11 cellular contexts compared by ENCODE assay signal in genomic region chr12:9731797-9732196, GRCh38. TPM values are rescaled to one million over a fixed set of nuclear protein-coding genes. Genes with fewer than 3 reads are reported as not detected.
DNase-seq lines count a peak whose midpoint lies in the region; ATAC-seq and TF ChIP-seq lines count a peak whose summit lies in the region.
"Had no signal": no experiment of that assay in that cellular context is flagged by ENCODE, and none has a peak within 500 bp of the region (broad histone marks: within the 10 kb centered on the region; RNA-seq: fewer than 3 reads in every experiment).

No MANE protein-coding gene starts in this region.

- H3K4me1 ChIP-seq in subcutaneous abdominal adipose tissue (ENCODE audit: control insufficient read depth in 5 of 5, insufficient read depth in 5 of 5, low read length in 5 of 5): peaks cover 0 to 3% (median 0%) of the 10 kb centered on the region in 5 donors
- H3K4me1 ChIP-seq in suprapubic skin: no peaks in the 10 kb centered on the region
- H3K4me1 ChIP-seq in ascending aorta: no peaks in the 10 kb centered on the region
- H3K4me1 ChIP-seq: body of pancreas, gastroesophageal sphincter had no signal

- no peak for DNase-seq in activated T-cell treated with anti-CD3 and anti-CD28 coated beads, Interleukin-2, amount 50 U/mL, for 72 hours
- no peak for DNase-seq in activated T-cell treated with anti-CD3 and anti-CD28 coated beads, Interleukin-2, amount 50 U/mL, for 48 hours
- DNase-seq in activated CD4-positive, alpha-beta memory T cell treated with anti-CD3 and anti-CD28 coated beads for 36 hours: no peak
- DNase-seq in suprapubic skin (ENCODE audit: low spot score in 2 of 2) (no peak), ascending aorta (ENCODE audit: low spot score in 2 of 2) (no peak), NK-92 (lab: John Stamatoyannopoulos, UW; ENCODE audit: unreplicated experiment) (no peak)
- DNase-seq: body of pancreas, NCI-H146 had no signal

- intact Hi-C loops in activated CD4-positive, alpha-beta memory T cell treated with anti-CD3 and anti-CD28 coated beads for 36 hours (cut with micrococcal nuclease): loop anchor here (2.0 to 10.0 kb wide), 4 partner anchors 29 to 367 kb away; partner anchors contain the start of gene CD69
- intact Hi-C loops in ascending aorta (cut with DNase I): no loop called here

- no peaks in the 10 kb centered on the region for H3K36me3 Mint-ChIP-seq in activated T-cell treated with anti-CD3 and anti-CD28 coated beads, Interleukin-2, amount 50 U/mL, for 72 hours (ENCODE audit: insufficient read depth in 2 of 2)
- H3K36me3 Mint-ChIP-seq in activated CD4-positive, alpha-beta memory T cell treated with anti-CD3 and anti-CD28 coated beads for 36 hours: peaks cover 7% of the 10 kb centered on the region

- H3K36me3 ChIP-seq in subcutaneous abdominal adipose tissue (ENCODE audit: control insufficient read depth in 5 of 5, insufficient read depth in 5 of 5, low read length in 5 of 5) (no peaks in the 10 kb centered on the region), suprapubic skin (no peaks in the 10 kb centered on the region), ascending aorta (no peaks in the 10 kb centered on the region)
- H3K36me3 ChIP-seq: gastroesophageal sphincter had no signal

- H3K9me3 ChIP-seq in subcutaneous abdominal adipose tissue (ENCODE audit: control insufficient read depth in 5 of 5, low read length in 5 of 5) (no peaks in the 10 kb centered on the region), suprapubic skin (no peaks in the 10 kb centered on the region), ascending aorta (no peaks in the 10 kb centered on the region)
- H3K9me3 ChIP-seq: body of pancreas, gastroesophageal sphincter had no signal

- TF ChIP-seq CTCF in suprapubic skin (IDR thresholded peaks at IDR 0.05): no peak
- TF ChIP-seq CTCF in ascending aorta (IDR thresholded peaks at IDR 0.05): no peak

- H3K27me3 Mint-ChIP-seq in activated T-cell treated with anti-CD3 and anti-CD28 coated beads, Interleukin-2, amount 50 U/mL, for 72 hours (ENCODE audit: low read depth): no peaks in the 10 kb centered on the region
- H3K27me3 Mint-ChIP-seq in activated CD4-positive, alpha-beta memory T cell treated with anti-CD3 and anti-CD28 coated beads for 36 hours: no peaks in the 10 kb centered on the region

- CTCF ChIA-PET in activated CD4-positive, alpha-beta memory T cell treated with anti-CD3 and anti-CD28 coated beads for 36 hours (lab: Charles Lee): interaction anchor here (1.0 to 4.8 kb wide), 3 partner anchors 11 to 66 kb away, joined by 4 to 45 read pairs (median 5); no protein-coding TSS in a partner anchor

- peak overlapping the region; percentile 79 to 89 for H3K4me3 Mint-ChIP-seq in activated T-cell treated with anti-CD3 and anti-CD28 coated beads, Interleukin-2, amount 50 U/mL, for 72 hours
- peak overlapping the region; percentile 70 for H3K4me3 Mint-ChIP-seq in activated CD4-positive, alpha-beta memory T cell treated with anti-CD3 and anti-CD28 coated beads for 36 hours

- POLR2A ChIA-PET in activated CD4-positive, alpha-beta memory T cell treated with anti-CD3 and anti-CD28 coated beads for 36 hours (lab: Charles Lee): interaction anchor here (1.0 to 3.1 kb wide), 5 partner anchors 9 to 84 kb away, joined by 4 to 12 read pairs (median 5); partner anchors contain the start of gene CD69

- peak; percentile 34 to 47 for ATAC-seq in activated T-cell treated with anti-CD3 and anti-CD28 coated beads, Interleukin-2, amount 50 U/mL, for 72 hours (replicated peaks in 1 of 2)
- ATAC-seq in HG03439 (IDR thresholded peaks at IDR 0.05; ENCODE audit: unreplicated experiment): peak; percentile 31
- ATAC-seq: body of pancreas, gastroesophageal sphincter had no signal

- no peak overlapping the region for H3K4me3 ChIP-seq in subcutaneous abdominal adipose tissue (ENCODE audit: low read depth in 1 of 5, low read length in 5 of 5)
- H3K4me3 ChIP-seq in suprapubic skin: no peak overlapping the region
- H3K4me3 ChIP-seq in ascending aorta: no peak overlapping the region
- H3K4me3 ChIP-seq: body of pancreas, gastroesophageal sphincter had no signal

- TF ChIP-seq POLR2A in suprapubic skin (IDR thresholded peaks at IDR 0.05): no peak

- H3K9me3 Mint-ChIP-seq in activated T-cell treated with anti-CD3 and anti-CD28 coated beads, Interleukin-2, amount 50 U/mL, for 72 hours: peaks cover 0 to 2% of the 10 kb centered on the region in 2 donors
- no peaks in the 10 kb centered on the region for H3K9me3 Mint-ChIP-seq in activated CD4-positive, alpha-beta memory T cell treated with anti-CD3 and anti-CD28 coated beads for 36 hours

- H3K4me1 Mint-ChIP-seq in activated T-cell treated with anti-CD3 and anti-CD28 coated beads, Interleukin-2, amount 50 U/mL, for 72 hours (ENCODE audit: low read depth): peaks cover 50% of the 10 kb centered on the region
- peaks cover 40% of the 10 kb centered on the region for H3K4me1 Mint-ChIP-seq in activated CD4-positive, alpha-beta memory T cell treated with anti-CD3 and anti-CD28 coated beads for 36 hours (ENCODE audit: low read depth)

- H3K27ac Mint-ChIP-seq in activated T-cell treated with anti-CD3 and anti-CD28 coated beads, Interleukin-2, amount 50 U/mL, for 72 hours: peak overlapping the region; percentile 91
- peak overlapping the region; percentile 93 for H3K27ac Mint-ChIP-seq in activated CD4-positive, alpha-beta memory T cell treated with anti-CD3 and anti-CD28 coated beads for 36 hours

- H3K27me3 ChIP-seq in subcutaneous abdominal adipose tissue (ENCODE audit: control insufficient read depth in 5 of 5, insufficient read depth in 4 of 5, low read length in 5 of 5) (no peaks in the 10 kb centered on the region), suprapubic skin (no peaks in the 10 kb centered on the region), ascending aorta (no peaks in the 10 kb centered on the region)
- H3K27me3 ChIP-seq: body of pancreas, gastroesophageal sphincter had no signal

- H3K27ac ChIP-seq in subcutaneous abdominal adipose tissue (ENCODE audit: low read depth, low read length) (peak overlapping the region; percentile 5), suprapubic skin (no peak overlapping the region), ascending aorta (no peak overlapping the region)
- H3K27ac ChIP-seq: gastroesophageal sphincter had no signal

- TF ChIP-seq EP300 in suprapubic skin (IDR thresholded peaks at IDR 0.05): no peak

- WGBS in suprapubic skin: 73% methylated on average over 2 of the region's 2 CpGs

- no peak overlapping the region for H3K9ac ChIP-seq in subcutaneous abdominal adipose tissue (ENCODE audit: low read length in 5 of 5)

RNA-seq across cellular contexts. Expression of gene CLECL1, which starts 1.1 kb away (rescaled TPM):
- 10 to 100 TPM; 11.5 to 13.8 TPM for total RNA-seq in activated T-cell treated with anti-CD3 and anti-CD28 coated beads, Interleukin-2, amount 50 U/mL, for 72 hours
- total RNA-seq in activated CD4-positive, alpha-beta memory T cell treated with anti-CD3 and anti-CD28 coated beads for 36 hours: 1 to 10 TPM; 6.5 to 7.4 TPM
- not detected for total RNA-seq in suprapubic skin
- total RNA-seq in ascending aorta: not detected
- total RNA-seq: body of pancreas, gastroesophageal sphincter had no signal

RNA-seq across cellular contexts. Expression of gene CD69, which starts 28.9 kb away (rescaled TPM):
- 100 to 1,000 TPM; 126 to 158 TPM for total RNA-seq in activated T-cell treated with anti-CD3 and anti-CD28 coated beads, Interleukin-2, amount 50 U/mL, for 72 hours
- total RNA-seq in activated CD4-positive, alpha-beta memory T cell treated with anti-CD3 and anti-CD28 coated beads for 36 hours: 100 to 1,000 TPM; 118 to 120 TPM
- total RNA-seq in suprapubic skin (1 to 10 TPM in 3 of 4 donors, under 1 TPM in 1; 0.93 to 2.7 (median 1.7) TPM), ascending aorta (1.3 TPM)

Comparison
In these comparisons a context has a peak if more than half of its experiments do, and no peak if none do; other contexts are left out.
1. RNA of gene CD69, which starts 28.9 kb away (total RNA-seq): 126 to 158 TPM in activated T-cell treated with anti-CD3 and anti-CD28 coated beads, Interleukin-2, amount 50 U/mL, for 72 hours and 118 to 120 TPM in activated CD4-positive, alpha-beta memory T cell treated with anti-CD3 and anti-CD28 coated beads for 36 hours; 0.93 to 2.7 TPM in suprapubic skin and 1.3 TPM in ascending aorta (single experiment); every median in the first group is over 10 times any median in the second.